ENCODE assay signal across 8 cellular contexts in the genomic region with DNA sequence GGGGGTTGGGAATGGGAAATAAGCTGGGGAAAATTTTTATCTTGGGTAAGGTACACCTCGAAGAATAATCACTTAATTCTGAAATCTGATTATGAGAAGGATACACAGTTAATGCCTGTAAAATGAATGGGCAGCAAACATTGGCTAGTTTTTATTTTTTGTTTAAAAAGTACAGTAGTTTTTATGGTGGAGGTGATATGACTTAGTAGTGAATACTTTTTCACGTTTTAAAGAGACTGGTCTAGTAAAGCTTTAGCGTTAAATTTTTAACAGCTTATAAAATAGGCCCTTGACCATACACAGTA. TPM values are rescaled to one million over a fixed set of nuclear protein-coding genes. Genes with fewer than 3 reads are reported as not detected.
DNase-seq lines count a peak whose midpoint lies in the region; ATAC-seq lines count a peak whose summit lies in the region.

No MANE protein-coding gene starts in this region.

- no peaks in the 10 kb centered on the region for H3K9me3 Mint-ChIP-seq in T-helper 1 cell treated with Interleukin-12 subunit alpha and Interleukin-12 subunit beta and Interleukin-4 antibody, amounts not matched to agents 30 μg/mL and 1 μg/mL, for 36 hours
- no peaks in the 10 kb centered on the region for H3K9me3 Mint-ChIP-seq in activated naive CD8-positive, alpha-beta T cell treated with anti-CD3 and anti-CD28 coated beads for 36 hours

- H3K27ac ChIP-seq in subcutaneous abdominal adipose tissue (ENCODE audit: low read depth, low read length), result peak overlapping the region; percentile 100

- no peak for DNase-seq in T-helper 1 cell
- DNase-seq in activated naive CD8-positive, alpha-beta T cell treated with anti-CD3 and anti-CD28 coated beads for 36 hours, result no peak
- peak; percentile 24 for DNase-seq in inferior parietal cortex (ENCODE audit: extremely low spot score)
- DNase-seq in NCI-H526 treated with DMSO at 0.1 percent for 48 hours (lab: John Stamatoyannopoulos, UW), result no peak
- DNase-seq in DMS53 treated with DMSO at 0.1 percent for 48 hours (lab: John Stamatoyannopoulos, UW; ENCODE audit: unreplicated experiment), result no peak

- H3K36me3 ChIP-seq in subcutaneous abdominal adipose tissue (ENCODE audit: control insufficient read depth in 5 of 5, insufficient read depth in 5 of 5, low read length in 5 of 5), result peaks cover 0 to 2% (median 0%) of the 10 kb centered on the region in 5 donors

- peaks cover 3% of the 10 kb centered on the region for H3K36me3 Mint-ChIP-seq in T-helper 1 cell treated with Interleukin-12 subunit alpha and Interleukin-12 subunit beta and Interleukin-4 antibody, amounts not matched to agents 30 μg/mL and 1 μg/mL, for 36 hours (ENCODE audit: low read depth)
- H3K36me3 Mint-ChIP-seq in activated naive CD8-positive, alpha-beta T cell treated with anti-CD3 and anti-CD28 coated beads for 36 hours, result no peaks in the 10 kb centered on the region

- H3K27ac Mint-ChIP-seq in T-helper 1 cell treated with Interleukin-12 subunit alpha and Interleukin-12 subunit beta and Interleukin-4 antibody, amounts not matched to agents 30 μg/mL and 1 μg/mL, for 36 hours, result no peak overlapping the region
- H3K27ac Mint-ChIP-seq in activated naive CD8-positive, alpha-beta T cell treated with anti-CD3 and anti-CD28 coated beads for 36 hours, result no peak overlapping the region

- peak overlapping the region in 3 of 5 donors; percentile 51 to 90 (median 67) for H3K9ac ChIP-seq in subcutaneous abdominal adipose tissue (ENCODE audit: low read length in 5 of 5)

- H3K9me3 ChIP-seq in subcutaneous abdominal adipose tissue (ENCODE audit: control insufficient read depth in 5 of 5, low read length in 5 of 5), result no peaks in the 10 kb centered on the region

- no peaks in the 10 kb centered on the region for H3K27me3 ChIP-seq in subcutaneous abdominal adipose tissue (ENCODE audit: control insufficient read depth in 5 of 5, insufficient read depth in 4 of 5, low read length in 5 of 5)

- peak overlapping the region; percentile 86 for H3K4me3 Mint-ChIP-seq in T-helper 1 cell treated with Interleukin-12 subunit alpha and Interleukin-12 subunit beta and Interleukin-4 antibody, amounts not matched to agents 30 μg/mL and 1 μg/mL, for 36 hours
- H3K4me3 Mint-ChIP-seq in activated naive CD8-positive, alpha-beta T cell treated with anti-CD3 and anti-CD28 coated beads for 36 hours, result peak overlapping the region; percentile 50

- ATAC-seq in HG03442 (IDR thresholded peaks at IDR 0.05; ENCODE audit: unreplicated experiment), result no peak

- H3K4me1 ChIP-seq in subcutaneous abdominal adipose tissue (ENCODE audit: control insufficient read depth in 5 of 5, insufficient read depth in 5 of 5, low read length in 5 of 5), result peaks cover 2 to 44% (median 37%) of the 10 kb centered on the region in 5 donors

- H3K4me3 ChIP-seq in subcutaneous abdominal adipose tissue (ENCODE audit: low read depth in 1 of 5, low read length in 5 of 5), result peak overlapping the region; percentile 79 to 100 (median 98)

- H3K27me3 Mint-ChIP-seq in T-helper 1 cell treated with Interleukin-12 subunit alpha and Interleukin-12 subunit beta and Interleukin-4 antibody, amounts not matched to agents 30 μg/mL and 1 μg/mL, for 36 hours (ENCODE audit: low read depth), result peaks cover 8% of the 10 kb centered on the region
- no peaks in the 10 kb centered on the region for H3K27me3 Mint-ChIP-seq in activated naive CD8-positive, alpha-beta T cell treated with anti-CD3 and anti-CD28 coated beads for 36 hours

- peaks cover 21% of the 10 kb centered on the region for H3K4me1 Mint-ChIP-seq in T-helper 1 cell treated with Interleukin-12 subunit alpha and Interleukin-12 subunit beta and Interleukin-4 antibody, amounts not matched to agents 30 μg/mL and 1 μg/mL, for 36 hours (ENCODE audit: low read depth)
- peaks cover 16% of the 10 kb centered on the region for H3K4me1 Mint-ChIP-seq in activated naive CD8-positive, alpha-beta T cell treated with anti-CD3 and anti-CD28 coated beads for 36 hours

RNA-seq across cellular contexts. Expression of gene PTPN12, which starts 1.8 kb away (rescaled TPM):
- 10 to 100 TPM in 1 of 2 experiments, 1 to 10 TPM in 1; 9.8 to 10.9 TPM for total RNA-seq in activated naive CD8-positive, alpha-beta T cell treated with anti-CD3 and anti-CD28 coated beads for 36 hours
